22 cellular contexts compared by ENCODE assay signal in genomic region chr1:210117198-210117597, GRCh38.
A peak's percentile ranks its signal among the peaks of the same experiment; 100 is the strongest.
DNase-seq lines count a peak whose midpoint lies in the region; ATAC-seq, FAIRE-seq and TF ChIP-seq lines count a peak whose summit lies in the region.
"Had no signal": no experiment of that assay in that cellular context is flagged by ENCODE, and none has a peak within 500 bp of the region (broad histone marks: within the 10 kb centered on the region; RNA-seq: fewer than 3 reads in every experiment).

No MANE protein-coding gene starts in this region.

- H4K8ac ChIP-seq in H1 (ENCODE audit: extremely low read depth, insufficient read depth, low read length): no peak overlapping the region

- H3K9ac ChIP-seq in SK-N-SH (no peak overlapping the region), HUES6 (ENCODE audit: low read length) (no peak overlapping the region), H1 (replicated peaks in 1 of 4; ENCODE audit: extremely low read depth in 1 of 4, low read depth in 3 of 4, low read length in 3 of 4) (no peak overlapping the region)

- H3K79me2 ChIP-seq in SK-N-SH (ENCODE audit: insufficient read depth) (no peaks in the 10 kb centered on the region), H1 (ENCODE audit: control insufficient read depth in 1 of 2, insufficient read depth in 2 of 2, low read length in 2 of 2) (no peaks in the 10 kb centered on the region)

- H4K91ac ChIP-seq in H1 (replicated peaks; ENCODE audit: insufficient read length, low read length): no peak overlapping the region

- H3K56ac ChIP-seq in H1 (replicated peaks; ENCODE audit: insufficient read length, low read depth, low read length): no peak overlapping the region

- no peak for TF ChIP-seq EP300 in SK-N-SH (IDR thresholded peaks at IDR 0.05; ENCODE audit: borderline replicate concordance in 1 of 2, low read depth in 1 of 2, low read length in 1 of 2)
- TF ChIP-seq EP300 in H1 (IDR thresholded peaks at IDR 0.05; ENCODE audit: borderline replicate concordance in 1 of 2, low read depth in 2 of 2, low read length in 2 of 2): no peak

- H3K9me3 ChIP-seq in SK-N-SH: no peaks in the 10 kb centered on the region
- H3K9me3 ChIP-seq in HUES6 (ENCODE audit: control insufficient read depth, insufficient read depth, low read depth, low read length): peaks cover 14% of the 10 kb centered on the region
- H3K9me3 ChIP-seq in H1 (ENCODE audit: insufficient read depth in 2 of 2, low read depth in 1 of 2, low read length in 1 of 2): peaks cover 0 to 5% of the 10 kb centered on the region in 2 experiments; a peak in 3 of 4 replicates

- no peaks in the 10 kb centered on the region for H4K20me1 ChIP-seq in SK-N-SH (ENCODE audit: insufficient read depth)
- H4K20me1 ChIP-seq in H1 (replicated peaks in 1 of 2; ENCODE audit: control insufficient read depth in 1 of 2, insufficient read depth in 2 of 2, low read length in 2 of 2): no peaks in the 10 kb centered on the region

- H3K27ac ChIP-seq in SK-N-SH (ENCODE audit: low read depth in 2 of 2, low read length in 1 of 2) (no peak overlapping the region), HUES6 (ENCODE audit: low read depth, low read length) (peak overlapping the region; percentile 73), H1 (ENCODE audit: low read depth, low read length) (no peak overlapping the region)

- no peaks in the 10 kb centered on the region for H3K23me2 ChIP-seq in H1 (ENCODE audit: low read depth, low read length)

- H4K5ac ChIP-seq in H1 (ENCODE audit: insufficient read length, low read depth, low read length): peak overlapping the region; percentile 60

- ATAC-seq in SK-N-SH treated with all-trans-retinoic acid at 6 μM for 48 hours (no peak), GM21737 (IDR thresholded peaks at IDR 0.05; ENCODE audit: unreplicated experiment) (no peak), HG02938 (IDR thresholded peaks at IDR 0.05; ENCODE audit: unreplicated experiment) (no peak)
- ATAC-seq: PC-3 had no signal

- H3K36me3 ChIP-seq in SK-N-SH (replicated peaks in 1 of 2; ENCODE audit: control insufficient read depth in 1 of 2, insufficient read depth in 2 of 2, low read length in 1 of 2): peaks cover 0 to 3% of the 10 kb centered on the region in 2 experiments
- 0 out of 2 replicates have a peak, but pooled peaks cover 2% of the 10 kb centered on the region for H3K36me3 ChIP-seq in HUES6 (ENCODE audit: control insufficient read depth, insufficient read depth, low read length)
- H3K36me3 ChIP-seq in H1 (ENCODE audit: control insufficient read depth in 2 of 4, insufficient read depth in 4 of 4, low read length in 3 of 4): no peaks in the 10 kb centered on the region; a peak in 1 of 8 replicates

- POLR2A ChIA-PET in SK-N-SH (lab: Yijun Ruan, JAX) (no interaction called here), H1 (lab: Charles Lee; ENCODE audit: partially characterized antibody) (interaction anchor here (1.3 kb wide), 1 partner anchor 257 kb away, joined by 4 read pairs; no protein-coding TSS in a partner anchor)

- no peak overlapping the region for H2AFZ ChIP-seq in SK-N-SH (ENCODE audit: low read depth)
- no peak overlapping the region for H2AFZ ChIP-seq in H1 (ENCODE audit: low read length)

- no peak overlapping the region for H3K4me2 ChIP-seq in SK-N-SH
- no peak overlapping the region for H3K4me2 ChIP-seq in H1 (ENCODE audit: insufficient read depth in 1 of 2, low read depth in 2 of 2, low read length in 2 of 2)

- H3K27me3 ChIP-seq in SK-N-SH (ENCODE audit: insufficient read depth): no peaks in the 10 kb centered on the region
- H3K27me3 ChIP-seq in HUES6 (ENCODE audit: control insufficient read depth, insufficient read depth, low read length): no peaks in the 10 kb centered on the region
- no peaks in the 10 kb centered on the region for H3K27me3 ChIP-seq in H1 (replicated peaks in 1 of 4; ENCODE audit: control insufficient read depth in 3 of 4, extremely low read depth in 1 of 4, insufficient read depth in 3 of 4, low read length in 3 of 4)

- H3K18ac ChIP-seq in H1 (ENCODE audit: extremely low read depth, low read length): no peak overlapping the region; the same call in 1 of the 2 replicates

- H2BK120ac ChIP-seq in H1 (replicated peaks; ENCODE audit: low read depth, low read length): no peak overlapping the region

- H3K79me1 ChIP-seq in H1 (ENCODE audit: low read depth, low read length): no peaks in the 10 kb centered on the region

- H3K9me2 ChIP-seq in SK-N-SH: no peaks in the 10 kb centered on the region

- H2AK5ac ChIP-seq in H1 (ENCODE audit: low read depth, low read length): no peak overlapping the region

- TF ChIP-seq CTCF in SK-N-SH (IDR thresholded peaks at IDR 0.05): no peak
- TF ChIP-seq CTCF in H1 (IDR thresholded peaks at IDR 0.05; ENCODE audit: control extremely low read depth in 1 of 3, insufficient read depth in 1 of 3, low read depth in 1 of 3, low read length in 3 of 3): no peak

- H2BK5ac ChIP-seq in H1 (ENCODE audit: low read depth, low read length): no peak overlapping the region

- no peak overlapping the region for H2BK20ac ChIP-seq in H1 (ENCODE audit: low read length)

- no peak overlapping the region for H2BK15ac ChIP-seq in H1 (ENCODE audit: low read length)

- no peak for FAIRE-seq in H1 (lab: Jason Lieb, UNC)
- FAIRE-seq: GM12891, GM19239 had no signal

- CTCF ChIA-PET in SK-N-SH (lab: Yijun Ruan, JAX): interaction anchor here (0.7 kb wide), 1 partner anchor 257 kb away, joined by 3 read pairs; no protein-coding TSS in a partner anchor
- CTCF ChIA-PET in H1 (lab: Charles Lee; ENCODE audit: partially characterized antibody): interaction anchor here (1.2 kb wide), 1 partner anchor 10 kb away, joined by 4 read pairs; no protein-coding TSS in a partner anchor

- H2BK12ac ChIP-seq in H1 (ENCODE audit: low read depth, low read length): no peak overlapping the region

- H3K4ac ChIP-seq in H1 (replicated peaks; ENCODE audit: insufficient read length, low read depth, low read length): no peak overlapping the region

- TF ChIP-seq POLR2A in H1 (IDR thresholded peaks at IDR 0.05; ENCODE audit: control extremely low read depth in 1 of 2, low read depth in 2 of 2, low read length in 2 of 2): no peak

- no peak overlapping the region for H3K14ac ChIP-seq in H1 (ENCODE audit: insufficient read length)

- no peaks in the 10 kb centered on the region; a peak in 1 of 4 replicates for H3K4me1 ChIP-seq in SK-N-SH (ENCODE audit: control insufficient read depth in 1 of 2, insufficient read depth in 2 of 2, low read depth in 1 of 2, low read length in 1 of 2)
- H3K4me1 ChIP-seq in HUES6 (ENCODE audit: control insufficient read depth, insufficient read depth, low read length): peaks cover 19% of the 10 kb centered on the region; the same call in 1 of the 2 replicates
- H3K4me1 ChIP-seq in H1 (replicated peaks in 1 of 4; ENCODE audit: control insufficient read depth in 3 of 4, insufficient read depth in 4 of 4, low read length in 3 of 4): peaks cover 0 to 9% (median 0%) of the 10 kb centered on the region in 4 experiments; a peak in 1 of 7 replicates

- H3F3A ChIP-seq in SK-N-SH (replicated peaks; ENCODE audit: insufficient read depth): no peaks in the 10 kb centered on the region

- TF ChIP-seq RAD21 in SK-N-SH (IDR thresholded peaks at IDR 0.05; ENCODE audit: low read length): no peak
- no peak for TF ChIP-seq RAD21 in H1 (IDR thresholded peaks at IDR 0.05 in 1 of 2, conservative IDR thresholded peaks at IDR 0.05 in 1 of 2; ENCODE audit: low read depth in 2 of 2, low read length in 2 of 2)

- no peak overlapping the region for H3K23ac ChIP-seq in H1 (ENCODE audit: insufficient read length)

- H3K4me3 ChIP-seq in SK-N-SH (ENCODE audit: low read depth in 2 of 2, low read length in 1 of 2) (no peak overlapping the region), HUES6 (ENCODE audit: low read depth, low read length) (no peak overlapping the region), H1 (ENCODE audit: extremely low read depth in 1 of 4, insufficient read depth in 2 of 4, low read depth in 3 of 4, low read length in 4 of 4) (0 out of 8 replicates have a peak overlapping the region, but pooled peaks of 1 of the 4 experiments have one; percentile 4)

- DNase-seq in SK-N-SH: no peak
- no peak for DNase-seq in H1 (ENCODE audit: low read depth in 1 of 2, low spot score in 2 of 2)
- no peak for DNase-seq in activated T-cell treated with anti-CD3 and anti-CD28 coated beads for 4 hours
- no peak for DNase-seq in NCI-H1436 treated with DMSO at 0.1 percent for 48 hours (lab: John Stamatoyannopoulos, UW)
- DNase-seq: 8988T, Calu3, DMS153, GF-D8, H9, KBM-7, MV-4-11, NCI-H1105, NCI-H2107, NCI-H524, NCI-H774, PC-3 had no signal

TF ChIP-seq in SK-N-SH, 30 proteins besides CTCF, POLR2A, EP300 and RAD21 (continues in another document):
- TF ChIP-seq, protein P1, sequence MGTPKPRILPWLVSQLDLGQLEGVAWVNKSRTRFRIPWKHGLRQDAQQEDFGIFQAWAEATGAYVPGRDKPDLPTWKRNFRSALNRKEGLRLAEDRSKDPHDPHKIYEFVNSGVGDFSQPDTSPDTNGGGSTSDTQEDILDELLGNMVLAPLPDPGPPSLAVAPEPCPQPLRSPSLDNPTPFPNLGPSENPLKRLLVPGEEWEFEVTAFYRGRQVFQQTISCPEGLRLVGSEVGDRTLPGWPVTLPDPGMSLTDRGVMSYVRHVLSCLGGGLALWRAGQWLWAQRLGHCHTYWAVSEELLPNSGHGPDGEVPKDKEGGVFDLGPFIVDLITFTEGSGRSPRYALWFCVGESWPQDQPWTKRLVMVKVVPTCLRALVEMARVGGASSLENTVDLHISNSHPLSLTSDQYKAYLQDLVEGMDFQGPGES (IDR thresholded peaks at IDR 0.05; ENCODE audit: low read depth, low read length): no peak

TF ChIP-seq in H1, 55 proteins besides CTCF, POLR2A, EP300 and RAD21 (continues in another document):
- TF ChIP-seq TEAD4 (IDR thresholded peaks at IDR 0.05; ENCODE audit: low read depth, low read length) (no peak), SAP30 (IDR thresholded peaks at IDR 0.05; ENCODE audit: insufficient read depth, insufficient replicate concordance, low read length) (no peak), SIN3A (conservative IDR thresholded peaks at IDR 0.05 in 1 of 2, IDR thresholded peaks at IDR 0.05 in 1 of 2; ENCODE audit: low read depth in 1 of 2, low read length in 2 of 2) (no peak), CREB1 (IDR thresholded peaks at IDR 0.05) (no peak)
